Comparison of ENCODE assay signal across 8 cellular contexts in the genomic region with DNA sequence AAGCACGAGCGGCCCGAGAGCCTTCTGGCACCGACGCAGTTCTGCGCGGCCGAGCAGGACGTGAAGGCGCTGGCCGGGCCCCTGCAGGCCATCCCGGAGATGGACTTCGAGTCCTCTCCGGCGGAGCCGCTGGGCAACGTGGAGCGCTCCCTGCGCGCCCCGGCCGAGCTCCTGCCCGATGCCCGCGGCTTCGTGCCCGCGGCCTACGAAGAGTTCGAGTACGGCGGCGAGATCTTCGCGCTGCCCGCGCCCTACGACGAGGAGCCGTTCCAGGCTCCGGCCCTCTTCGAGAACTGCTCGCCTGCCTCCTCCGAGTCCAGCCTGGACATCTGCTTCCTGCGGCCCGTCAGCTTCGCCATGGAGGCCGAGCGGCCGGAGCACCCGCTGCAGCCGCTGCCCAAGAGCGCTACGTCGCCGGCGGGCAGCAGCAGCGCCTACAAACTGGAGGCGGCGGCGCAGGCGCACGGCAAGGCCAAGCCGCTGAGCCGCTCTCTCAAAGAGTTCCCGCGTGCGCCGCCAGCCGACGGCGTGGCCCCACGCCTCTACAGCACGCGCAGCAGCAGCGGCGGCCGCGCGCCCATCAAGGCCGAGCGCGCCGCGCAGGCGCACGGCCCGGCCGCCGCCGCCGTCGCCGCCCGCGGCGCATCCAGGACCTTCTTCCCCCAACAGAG.
DNase-seq lines count a peak whose midpoint lies in the region; ATAC-seq and TF ChIP-seq lines count a peak whose summit lies in the region.

No MANE protein-coding gene starts in this region.

- no peak for TF ChIP-seq POLR2A in right lobe of liver (IDR thresholded peaks at IDR 0.05)

- CTCF ChIA-PET in Calu3 (lab: Charles Lee), result no interaction called here

- H3K4me1 ChIP-seq in duodenal mucosa (ENCODE audit: control insufficient read depth in 1 of 2, insufficient read depth in 2 of 2, low read length in 2 of 2) (no peaks in the 10 kb centered on the region), right lobe of liver (peaks cover 0 to 4% (median 0%) of the 10 kb centered on the region in 4 donors)

- H3K4me3 Mint-ChIP-seq in Calu3 (ENCODE audit: low read depth, unreplicated experiment), result no peak overlapping the region
- peak overlapping the region; percentile 69 for H3K4me3 Mint-ChIP-seq in activated CD4-positive, alpha-beta T cell treated with anti-CD3 and anti-CD28 coated beads, Interleukin-2, amount 10 ng/mL, durations not matched to agents 24 days and 14 days

- DNase-seq in Calu3, result peak; percentile 4
- peak; percentile 91 for DNase-seq in activated CD4-positive, alpha-beta T cell treated with anti-CD3 and anti-CD28 coated beads, Interleukin-2, amount 10 ng/mL, durations not matched to agents 24 days and 14 days
- DNase-seq in right lobe of liver, result peak; percentile 52 to 77 (median 74)
- peak; percentile 66 for DNase-seq in stimulated activated CD4-positive, alpha-beta T cell treated with anti-CD3 and anti-CD28 coated beads, Interleukin-4, amount 100 ng/mL, for 24 hours
- DNase-seq in NCI-H82 treated with DMSO at 0.1 percent for 48 hours (lab: John Stamatoyannopoulos, UW; ENCODE audit: unreplicated experiment), result no peak
- no peak for DNase-seq in NCI-H1105 (lab: John Stamatoyannopoulos, UW)

- ATAC-seq in HG02678 (IDR thresholded peaks at IDR 0.05; ENCODE audit: unreplicated experiment), result peak; percentile 89
- ATAC-seq in right lobe of liver, result peak; percentile 88 to 96 (median 92)

- H3K36me3 Mint-ChIP-seq in Calu3 (ENCODE audit: insufficient read depth, unreplicated experiment), result no peaks in the 10 kb centered on the region
- no peaks in the 10 kb centered on the region for H3K36me3 Mint-ChIP-seq in activated CD4-positive, alpha-beta T cell treated with anti-CD3 and anti-CD28 coated beads, Interleukin-2, amount 10 ng/mL, durations not matched to agents 24 days and 14 days (ENCODE audit: low read depth)

- no peaks in the 10 kb centered on the region for H3K9me3 ChIP-seq in duodenal mucosa (ENCODE audit: control insufficient read depth in 1 of 2, low read length in 2 of 2)
- H3K9me3 ChIP-seq in right lobe of liver, result no peaks in the 10 kb centered on the region

- 0% methylated on average over 1 of the region's 97 CpGs for WGBS in right lobe of liver (ENCODE audit: insufficient coverage, low coverage, low lambda C conversion rate, missing lambda C conversion rate)

- H3K4me1 Mint-ChIP-seq in Calu3 (ENCODE audit: low read depth, unreplicated experiment), result no peaks in the 10 kb centered on the region
- peaks cover 2% of the 10 kb centered on the region for H3K4me1 Mint-ChIP-seq in activated CD4-positive, alpha-beta T cell treated with anti-CD3 and anti-CD28 coated beads, Interleukin-2, amount 10 ng/mL, durations not matched to agents 24 days and 14 days

- no TSS peak for BruUV-seq in Calu3 (replicated peaks; lab: Mats Ljungman, UMichigan)

- TF ChIP-seq CTCF in Calu3 (IDR thresholded peaks at IDR 0.05; ENCODE audit: unreplicated experiment) (no peak), right lobe of liver (IDR thresholded peaks at IDR 0.05) (peak in 1 of 4 donors; percentile 20)

- H3K36me3 ChIP-seq in duodenal mucosa (ENCODE audit: control insufficient read depth in 1 of 2, insufficient read depth in 2 of 2, low read length in 2 of 2), result no peaks in the 10 kb centered on the region
- H3K36me3 ChIP-seq in right lobe of liver, result no peaks in the 10 kb centered on the region

- H3K27ac ChIP-seq in duodenal mucosa (ENCODE audit: low read depth, low read length), result no peak overlapping the region
- no peak overlapping the region for H3K27ac ChIP-seq in right lobe of liver

- H3K27ac Mint-ChIP-seq in Calu3 (ENCODE audit: unreplicated experiment), result no peak overlapping the region
- H3K27ac Mint-ChIP-seq in activated CD4-positive, alpha-beta T cell treated with anti-CD3 and anti-CD28 coated beads, Interleukin-2, amount 10 ng/mL, durations not matched to agents 24 days and 14 days, result no peak overlapping the region

- intact Hi-C loops in Calu3 (cut with micrococcal nuclease; ENCODE audit: unreplicated experiment), result no loop called here
- intact Hi-C loops in activated CD4-positive, alpha-beta T cell treated with anti-CD3 and anti-CD28 coated beads, Interleukin-2, amount 10 ng/mL, durations not matched to agents 24 days and 14 days (cut with micrococcal nuclease), result no loop called here
- intact Hi-C loops in right lobe of liver (cut with DNase I), result no loop called here

- H3K27me3 ChIP-seq in duodenal mucosa (ENCODE audit: control insufficient read depth in 1 of 2, insufficient read depth in 2 of 2, low read length in 2 of 2) (no peaks in the 10 kb centered on the region), right lobe of liver (no peaks in the 10 kb centered on the region)

- peaks cover 45% of the 10 kb centered on the region for H3K27me3 Mint-ChIP-seq in Calu3 (ENCODE audit: unreplicated experiment)
- H3K27me3 Mint-ChIP-seq in activated CD4-positive, alpha-beta T cell treated with anti-CD3 and anti-CD28 coated beads, Interleukin-2, amount 10 ng/mL, durations not matched to agents 24 days and 14 days, result peaks cover 50% of the 10 kb centered on the region

- H3K4me3 ChIP-seq in duodenal mucosa (ENCODE audit: low read depth in 1 of 2, low read length in 2 of 2), result peak overlapping the region; percentile 29 to 57
- peak overlapping the region; percentile 13 to 52 (median 33) for H3K4me3 ChIP-seq in right lobe of liver

- no peaks in the 10 kb centered on the region for H3K9me3 Mint-ChIP-seq in Calu3 (ENCODE audit: low read depth, unreplicated experiment)
- no peaks in the 10 kb centered on the region for H3K9me3 Mint-ChIP-seq in activated CD4-positive, alpha-beta T cell treated with anti-CD3 and anti-CD28 coated beads, Interleukin-2, amount 10 ng/mL, durations not matched to agents 24 days and 14 days

- no peak overlapping the region for H3K9ac ChIP-seq in duodenal mucosa (ENCODE audit: low read depth in 1 of 2, low read length in 2 of 2)

Comparison
In these comparisons a context has a peak if more than half of its experiments do, and no peak if none do; other contexts are left out.
1. DNase-seq: peak in Calu3 (single experiment), activated CD4-positive, alpha-beta T cell treated with anti-CD3 and anti-CD28 coated beads, Interleukin-2, amount 10 ng/mL, durations not matched to agents 24 days and 14 days (single experiment), right lobe of liver (3 of 3) and stimulated activated CD4-positive, alpha-beta T cell treated with anti-CD3 and anti-CD28 coated beads, Interleukin-4, amount 100 ng/mL, for 24 hours (single experiment); none in NCI-H82 treated with DMSO at 0.1 percent for 48 hours (single experiment) and NCI-H1105 (single experiment).